34 cellular contexts compared by ENCODE assay signal in genomic region chr22:34403667-34404066, GRCh38.
"Had no signal": no experiment of that assay in that cellular context is flagged by ENCODE, and none has a peak within 500 bp of the region (broad histone marks: within the 10 kb centered on the region; RNA-seq: fewer than 3 reads in every experiment).

No MANE protein-coding gene starts in this region.

- H3K27me3 ChIP-seq: MG63 had no signal

- H3K9me3 ChIP-seq: MG63 had no signal

- H3K4me3 ChIP-seq: MG63 had no signal

- DNase-seq: Karpas-422, Kasumi-1, MG63, MM.1S, MV-4-11, NCI-H1048, NCI-H1092, NCI-H1092 treated with DMSO at 0.1 percent for 48 hours, NCI-H1105, NCI-H1105 treated with DMSO at 0.1 percent for 48 hours, NCI-H1417, NCI-H1417 treated with DMSO at 0.1 percent for 48 hours, NCI-H1436, NCI-H1436 treated with DMSO at 0.1 percent for 48 hours, NCI-H146, NCI-H1694, NCI-H1694 treated with DMSO at 0.1 percent for 48 hours, NCI-H187, NCI-H187 treated with DMSO at 0.1 percent for 48 hours, NCI-H1930, NCI-H2029, NCI-H2029 treated with DMSO at 0.1 percent for 48 hours, NCI-H2081, NCI-H2081 treated with DMSO at 0.1 percent for 48 hours, NCI-H2107, NCI-H2171, NCI-H2171 treated with DMSO at 0.1 percent for 48 hours, NCI-H2227 treated with DMSO at 0.1 percent for 48 hours, NCI-H226, NCI-H345, NCI-H446, NCI-H446 treated with DMSO at 0.1 percent for 48 hours, NCI-H510A, NCI-H510A treated with DMSO at 0.1 percent for 48 hours had no signal

- H3K36me3 ChIP-seq: MG63 had no signal
